In genomic region chr16:57795431-57795878, GRCh38 we compare ENCODE assay signal across 8 cellular contexts. TPM values are rescaled to one million over a fixed set of nuclear protein-coding genes. Genes with fewer than 3 reads are reported as not detected.
A peak's percentile ranks its signal among the peaks of the same experiment; 100 is the strongest.
DNase-seq lines count a peak whose midpoint lies in the region; ATAC-seq and TF ChIP-seq lines count a peak whose summit lies in the region.

No MANE protein-coding gene starts in this region.

- H2BK120ac ChIP-seq in IMR-90 (ENCODE audit: low read depth, low read length), result no peak overlapping the region

- TF ChIP-seq POLR2A in IMR-90 (IDR thresholded peaks at IDR 0.05; ENCODE audit: low read depth, low read length), result no peak

- peak; percentile 32 for TF ChIP-seq CTCF in IMR-90 (conservative IDR thresholded peaks at IDR 0.05; ENCODE audit: low read depth, low read length)
- TF ChIP-seq CTCF in Panc1 (IDR thresholded peaks at IDR 0.05), result peak; percentile 75; the same call in 1 of the 2 replicates
- peak; percentile 37 to 70 for TF ChIP-seq CTCF in mammary epithelial cell (conservative IDR thresholded peaks at IDR 0.05 in 1 of 2, IDR thresholded peaks at IDR 0.05 in 1 of 2; ENCODE audit: extremely low read depth in 1 of 2, insufficient read depth in 1 of 2, low read depth in 1 of 2, low read length in 2 of 2)

- peaks cover 34% of the 10 kb centered on the region for H4K20me1 ChIP-seq in IMR-90 (ENCODE audit: insufficient read depth, low read length)
- no peaks in the 10 kb centered on the region for H4K20me1 ChIP-seq in mammary epithelial cell (ENCODE audit: insufficient read depth, low read length)

- no peak overlapping the region for H3K18ac ChIP-seq in IMR-90 (ENCODE audit: low read depth, low read length)

- no peak overlapping the region for H4K8ac ChIP-seq in IMR-90 (ENCODE audit: low read depth in 2 of 2, low read length in 2 of 2)

- BruUV-seq in IMR-90 (replicated peaks; lab: Mats Ljungman, UMichigan), result no TSS peak
- no TSS peak for BruUV-seq in Panc1 (replicated peaks; lab: Mats Ljungman, UMichigan)
- no TSS peak for BruUV-seq in mammary epithelial cell (replicated peaks; lab: Mats Ljungman, UMichigan)

- H3K27ac ChIP-seq in IMR-90 (ENCODE audit: insufficient read depth, low read length), result no peak overlapping the region
- no peak overlapping the region for H3K27ac ChIP-seq in Panc1 (ENCODE audit: low read length)
- H3K27ac ChIP-seq in mammary epithelial cell (ENCODE audit: insufficient read depth, low read depth, low read length), result no peak overlapping the region

- H3K4me1 ChIP-seq in IMR-90 (ENCODE audit: control insufficient read depth, insufficient read depth, low read length), result peaks cover 12% of the 10 kb centered on the region
- H3K4me1 ChIP-seq in Panc1 (ENCODE audit: control insufficient read depth, insufficient read depth, low read length), result peaks cover 8% of the 10 kb centered on the region
- peaks cover 36% of the 10 kb centered on the region for H3K4me1 ChIP-seq in mammary epithelial cell (ENCODE audit: insufficient read depth, low read length)

- H2AFZ ChIP-seq in IMR-90 (replicated peaks; ENCODE audit: low read length, poor library complexity) (no peak overlapping the region), mammary epithelial cell (ENCODE audit: low read depth, low read length) (no peak overlapping the region)

- H3K9me3 ChIP-seq in IMR-90 (ENCODE audit: control insufficient read depth, insufficient read depth, low read length) (no peaks in the 10 kb centered on the region), Panc1 (ENCODE audit: control insufficient read depth, insufficient read depth, low read depth, low read length) (no peaks in the 10 kb centered on the region), mammary epithelial cell (replicated peaks; ENCODE audit: insufficient read depth, low read length) (no peaks in the 10 kb centered on the region)

- H3K4me2 ChIP-seq in IMR-90 (ENCODE audit: low read depth, low read length), result no peak overlapping the region
- no peak overlapping the region for H3K4me2 ChIP-seq in mammary epithelial cell (ENCODE audit: insufficient read depth, low read depth, low read length)

- no peak overlapping the region for H4K5ac ChIP-seq in IMR-90 (ENCODE audit: low read depth, low read length)

- no peak overlapping the region for H2BK15ac ChIP-seq in IMR-90 (ENCODE audit: low read depth, low read length)

- H3K36me3 ChIP-seq in IMR-90 (ENCODE audit: control insufficient read depth, insufficient read depth, low read length) (peaks cover 47% of the 10 kb centered on the region), Panc1 (ENCODE audit: control insufficient read depth, insufficient read depth, low read length) (no peaks in the 10 kb centered on the region), mammary epithelial cell (ENCODE audit: insufficient read depth, low read length) (peaks cover 7% of the 10 kb centered on the region)

- intact Hi-C loops in IMR-90 (cut with micrococcal nuclease), result no loop called here
- intact Hi-C loops in Panc1 (cut with micrococcal nuclease; ENCODE audit: unreplicated experiment), result loop anchor here (2.0 kb wide), 1 partner anchor 67 kb away; no protein-coding TSS in a partner anchor
- intact Hi-C loops in mammary epithelial cell (cut with micrococcal nuclease), result loop anchor here (1.0 to 10.0 kb wide), 3 partner anchors 38 to 221 kb away; no protein-coding TSS in a partner anchor

- H3K27me3 ChIP-seq in IMR-90 (ENCODE audit: control insufficient read depth, insufficient read depth, low read length), result no peaks in the 10 kb centered on the region
- H3K27me3 ChIP-seq in Panc1 (ENCODE audit: control insufficient read depth, insufficient read depth, low read length), result no peaks in the 10 kb centered on the region
- no peaks in the 10 kb centered on the region for H3K27me3 ChIP-seq in mammary epithelial cell (ENCODE audit: insufficient read depth, low read length)

- no peak overlapping the region for H3K23ac ChIP-seq in IMR-90 (ENCODE audit: low read depth, low read length)

- H3K9ac ChIP-seq in IMR-90 (ENCODE audit: low read depth, low read length) (no peak overlapping the region), mammary epithelial cell (ENCODE audit: insufficient read depth, low read length) (no peak overlapping the region)

- peak overlapping the region; percentile 83 for H2AK9ac ChIP-seq in IMR-90 (replicated peaks; ENCODE audit: low read depth, low read length, poor library complexity)

- H2BK5ac ChIP-seq in IMR-90 (ENCODE audit: low read depth, low read length, poor library complexity, severe bottlenecking), result no peak overlapping the region

- no peak overlapping the region for H2BK20ac ChIP-seq in IMR-90 (ENCODE audit: low read depth, low read length)

- H3K4ac ChIP-seq in IMR-90 (ENCODE audit: low read depth, low read length), result no peak overlapping the region

- peaks cover 40% of the 10 kb centered on the region for H3K79me2 ChIP-seq in mammary epithelial cell (ENCODE audit: insufficient read depth, low read length)

- H3K4me3 ChIP-seq in IMR-90 (ENCODE audit: insufficient read depth, low read depth, low read length) (no peak overlapping the region), Panc1 (ENCODE audit: low read depth in 2 of 2, low read length in 2 of 2) (no peak overlapping the region), mammary epithelial cell (replicated peaks in 1 of 3; ENCODE audit: insufficient read depth in 1 of 3, low read depth in 2 of 3, low read length in 3 of 3) (no peak overlapping the region)

- peak; percentile 58 for ATAC-seq in IMR-90 (ENCODE audit: low read depth)
- peak; percentile 85 for ATAC-seq in Panc1
- ATAC-seq in HG02571 (IDR thresholded peaks at IDR 0.05; ENCODE audit: unreplicated experiment), result no peak
- ATAC-seq in GM18517 (IDR thresholded peaks at IDR 0.05; ENCODE audit: unreplicated experiment), result no peak

- in situ Hi-C loops in IMR-90 (cut with MboI; ENCODE audit: low sequenced_read_pairs), result no loop called here
- in situ Hi-C loops in Panc1 (cut with HindIII; ENCODE audit: low pct_unique_long_range_greater_than_20kb, low sequenced_read_pairs), result no loop called here
- in situ Hi-C loops in mammary epithelial cell (cut with MboI; ENCODE audit: low sequenced_read_pairs in 2 of 2), result loop anchor here in 1 of 2 donors (25.0 kb wide), 1 partner anchor 217 kb away; the partner anchor contains the start of genes USB1 and ZNF319

- CTCF ChIA-PET in IMR-90 (lab: Yijun Ruan, JAX), result interaction anchor here (1.8 kb wide), 1 partner anchor 67 kb away, joined by 7 read pairs; no protein-coding TSS in a partner anchor
- CTCF ChIA-PET in Panc1 (lab: Charles Lee), result interaction anchor here (0.5 to 1.1 kb wide), 2 partner anchors 68 kb away, joined by 4 to 5 read pairs; no protein-coding TSS in a partner anchor
- CTCF ChIA-PET in mammary epithelial cell (lab: Charles Lee; ENCODE audit: low non-redundant PET), result interaction anchor here (0.5 to 0.6 kb wide), 4 partner anchors 13 to 230 kb away, joined by 3 to 6 read pairs (median 4); partner anchors contain the start of gene MMP15

- DNase-seq in activated T-cell treated with anti-CD3 and anti-CD28 coated beads, Interleukin-2, amount 50 U/mL, for 48 hours, result peak; percentile 40 to 43
- no peak for DNase-seq in activated T-cell treated with anti-CD3 and anti-CD28 coated beads, Interleukin-2, amount 50 U/mL, for 1 hour
- DNase-seq in IMR-90 (peak; percentile 38), Panc1 (ENCODE audit: low read depth, low spot score) (peak; percentile 27), mammary epithelial cell (peak; percentile 71), lung microvascular endothelial cell (ENCODE audit: low read depth in 2 of 2) (peak; percentile 57 to 60)

- H4K91ac ChIP-seq in IMR-90 (ENCODE audit: insufficient read depth, low read depth, low read length), result no peak overlapping the region

- TF ChIP-seq RAD21 in IMR-90 (IDR thresholded peaks at IDR 0.05; ENCODE audit: low read length), result peak; percentile 25; the same call in 1 of the 2 replicates

- H3K14ac ChIP-seq in IMR-90 (replicated peaks; ENCODE audit: low read depth, low read length), result no peak overlapping the region

- peaks cover 13 to 75% of the 10 kb centered on the region in 2 experiments for H3K79me1 ChIP-seq in IMR-90 (ENCODE audit: low read depth in 1 of 2, low read length in 2 of 2)

- 65% methylated on average over 4 of the region's 9 CpGs; no CpG with 5 or more reads in 1 of the 2 experiments for WGBS in IMR-90 (ENCODE audit: extremely low coverage in 2 of 2, insufficient read length in 1 of 2), 2 experiments
- WGBS in mammary epithelial cell (ENCODE audit: low coverage, missing lambda C conversion rate), result 39% methylated on average over 7 of the region's 9 CpGs

- POLR2A ChIA-PET in IMR-90 (lab: Charles Lee; ENCODE audit: unreplicated experiment) (no interaction called here), Panc1 (lab: Charles Lee) (no interaction called here)

- H3K56ac ChIP-seq in IMR-90 (ENCODE audit: extremely low read depth, insufficient read depth, low read length), result no peak overlapping the region

- no peak overlapping the region for H2AK5ac ChIP-seq in IMR-90 (ENCODE audit: low read depth, low read length)

- dilution Hi-C loops in IMR-90 (cut with HindIII; ENCODE audit: low sequenced_read_pairs, unreplicated experiment) (no loop called here), mammary epithelial cell (cut with HindIII; ENCODE audit: low sequenced_read_pairs) (loop anchor here (5.0 kb wide), 3 partner anchors 37 to 72 kb away; no protein-coding TSS in a partner anchor)

- H3K9me1 ChIP-seq in IMR-90 (ENCODE audit: insufficient read depth, low read length), result peaks cover 20% of the 10 kb centered on the region

TF ChIP-seq in IMR-90, 13 proteins besides CTCF, POLR2A, EP300 and RAD21 (continues in another document):
- TF ChIP-seq RCOR1 (IDR thresholded peaks at IDR 0.05; ENCODE audit: insufficient replicate concordance, low read length), result no peak
- TF ChIP-seq FOS (IDR thresholded peaks at IDR 0.05; ENCODE audit: low read depth, low read length), result no peak
- 0 out of 2 replicates have a peak, but pooled peaks have one; percentile 5 for TF ChIP-seq SMC3 (IDR thresholded peaks at IDR 0.05; ENCODE audit: low read depth, low read length)

RNA-seq across cellular contexts. Expression of gene KIFC3, which starts 6.8 kb away (rescaled TPM):
- total RNA-seq in IMR-90 (2012; rRNA removed) (38.3 and 48.6 TPM in 2 replicates), Panc1 (2021; ENCODE audit: unreplicated experiment) (51.5 TPM), mammary epithelial cell (10 to 100 TPM; 35.8 to 59.8 TPM), lung microvascular endothelial cell (25.7 and 46.4 TPM in 2 replicates)
- polyA plus RNA-seq in IMR-90 (2012; rRNA removed) (62.5 and 66.6 TPM in 2 replicates), mammary epithelial cell (21.9 TPM)
- 43.3 and 62.3 TPM in 2 replicates for polyA plus RNA-seq in IMR-90 (2012; cell fraction: cytosol; rRNA removed)
- polyA plus RNA-seq in IMR-90 (2012; cell fraction: nucleus; rRNA removed; ENCODE audit: low replicate concordance), result 123 and 327 TPM in 2 replicates
- 79.0 TPM for polyA plus RNA-seq in Panc1 (2012; ENCODE audit: insufficient read length)
- 9.4 TPM for polyA minus RNA-seq in mammary epithelial cell

RNA-seq across cellular contexts. Expression of gene KATNB1, which starts 59.9 kb away (rescaled TPM):
- 10.9 and 14.2 TPM in 2 replicates for total RNA-seq in IMR-90 (2012; rRNA removed)
- polyA plus RNA-seq in IMR-90 (2012; rRNA removed), result 23.5 and 27.6 TPM in 2 replicates
- polyA plus RNA-seq in IMR-90 (2012; cell fraction: cytosol; rRNA removed), result 15.9 and 23.1 TPM in 2 replicates
- 67.2 and 166 TPM in 2 replicates for polyA plus RNA-seq in IMR-90 (2012; cell fraction: nucleus; rRNA removed; ENCODE audit: low replicate concordance)
- total RNA-seq in Panc1 (2021; ENCODE audit: unreplicated experiment), result 8.1 TPM
- polyA plus RNA-seq in Panc1 (2012; ENCODE audit: insufficient read length), result 13.4 TPM
- 10 to 100 TPM; 20.4 to 24.0 TPM for total RNA-seq in mammary epithelial cell
- 25.6 TPM for polyA plus RNA-seq in mammary epithelial cell
- 48.0 TPM for polyA minus RNA-seq in mammary epithelial cell
- 19.0 and 23.2 TPM in 2 replicates for total RNA-seq in lung microvascular endothelial cell

Comparison
In these comparisons a context has a peak if more than half of its experiments do, and no peak if none do; other contexts are left out.
1. ATAC-seq: peak in IMR-90 (single experiment) and Panc1 (single experiment); none in HG02571 (single experiment) and GM18517 (single experiment).
2. Peak in every context shown above with its lines, with median percentiles within 50 percentile points of each other: CTCF ChIP-seq.